28 cellular contexts compared by ENCODE assay signal in the genomic region with DNA sequence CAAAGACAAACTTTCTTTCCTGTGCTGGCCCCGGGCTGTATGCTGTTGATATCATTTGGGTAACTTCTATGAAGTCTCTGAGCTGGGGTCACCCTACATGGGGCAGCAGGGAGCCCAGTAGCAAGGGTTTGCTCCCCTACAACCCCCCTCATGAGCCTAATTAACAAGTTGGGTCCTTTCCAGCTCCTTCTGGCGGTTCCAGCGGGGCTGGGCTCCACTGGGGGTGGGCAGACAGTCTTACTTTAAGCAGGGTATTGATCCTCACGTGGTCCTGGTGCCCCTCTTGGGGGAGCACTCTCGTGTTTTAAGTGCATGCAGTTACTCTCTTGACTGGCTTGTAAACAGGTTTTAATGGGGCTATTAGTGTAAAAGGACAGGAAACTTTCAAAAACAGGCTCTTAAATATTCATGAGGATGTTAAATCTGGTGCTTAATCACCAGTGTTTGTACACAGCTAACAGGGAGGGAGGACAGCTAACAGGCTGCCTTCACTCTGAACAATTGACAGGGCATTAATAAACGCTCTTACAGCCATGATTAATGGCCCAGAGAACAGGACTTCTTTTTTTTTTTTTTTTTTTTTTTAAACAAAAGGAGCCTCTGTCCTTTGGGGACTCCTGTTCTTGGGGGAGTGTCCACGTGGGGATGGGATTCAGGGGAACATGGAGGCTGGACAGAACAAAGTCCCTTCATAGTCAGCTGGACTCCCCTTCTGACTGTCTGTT. TPM values are rescaled to one million over a fixed set of nuclear protein-coding genes. Genes with fewer than 3 reads are reported as not detected.
"Had no signal": no experiment of that assay in that cellular context is flagged by ENCODE, and none has a peak within 500 bp of the region (broad histone marks: within the 10 kb centered on the region; RNA-seq: fewer than 3 reads in every experiment).

No MANE protein-coding gene starts in this region.

- H3K36me3 ChIP-seq: esophagus squamous epithelium, tibial artery had no signal

- H3K27ac Mint-ChIP-seq: activated CD4-positive, alpha-beta T cell treated with anti-CD3 and anti-CD28 coated beads, Interleukin-2, amount 10 ng/mL, durations not matched to agents 7 days and 5 days; activated CD8-positive, alpha-beta T cell treated with anti-CD3 and anti-CD28 coated beads, Interleukin-2, amount 10 ng/mL, durations not matched to agents 7 days and 5 days; activated naive CD4-positive, alpha-beta T cell treated with anti-CD3 and anti-CD28 coated beads for 36 hours; nephron progenitor cell had no signal

- ATAC-seq: activated CD8-positive, alpha-beta T cell treated with anti-CD3 and anti-CD28 coated beads, Interleukin-2, amount 10 ng/mL, durations not matched to agents 7 days and 5 days; activated T-cell treated with anti-CD3 and anti-CD28 coated beads, Interleukin-2, amount 50 U/mL, for 4 hours; body of pancreas; left lobe of liver had no signal

- H3K4me3 ChIP-seq: body of pancreas, esophagus squamous epithelium, lung, tibial artery had no signal

- H3K9me3 ChIP-seq: body of pancreas, esophagus squamous epithelium, tibial artery had no signal

- H3K9me3 Mint-ChIP-seq: activated CD4-positive, alpha-beta T cell treated with anti-CD3 and anti-CD28 coated beads, Interleukin-2, amount 10 ng/mL, durations not matched to agents 7 days and 5 days; activated naive CD4-positive, alpha-beta T cell treated with anti-CD3 and anti-CD28 coated beads for 36 hours; activated T-cell treated with anti-CD3 and anti-CD28 coated beads, Interleukin-2, amount 50 U/mL, for 4 hours; nephron progenitor cell had no signal

- H3K4me1 Mint-ChIP-seq: activated CD4-positive, alpha-beta T cell treated with anti-CD3 and anti-CD28 coated beads, Interleukin-2, amount 10 ng/mL, durations not matched to agents 7 days and 5 days; nephron progenitor cell had no signal

- H3K27me3 ChIP-seq: body of pancreas had no signal

- H3K27ac ChIP-seq: body of pancreas, esophagus squamous epithelium, tibial artery had no signal

- DNase-seq: activated CD4-positive, alpha-beta T cell treated with anti-CD3 and anti-CD28 coated beads, Interleukin-2, amount 10 ng/mL, durations not matched to agents 7 days and 5 days; activated CD4-positive, CD25-positive, alpha-beta regulatory T cell; activated CD8-positive, alpha-beta memory T cell treated with anti-CD3 and anti-CD28 coated beads, Interleukin-2, amount 50 U/mL, for 4 hours; activated CD8-positive, alpha-beta T cell treated with anti-CD3 and anti-CD28 coated beads, Interleukin-2, amount 10 ng/mL, durations not matched to agents 7 days and 5 days; activated naive CD4-positive, alpha-beta T cell treated with anti-CD3 and anti-CD28 coated beads for 36 hours; activated T-cell treated with anti-CD3 and anti-CD28 coated beads, Interleukin-2, amount 50 U/mL, for 4 hours; body of pancreas; dermis blood vessel endothelial cell; effector memory CD4-positive, alpha-beta T cell; esophagus squamous epithelium; hippocampal formation; islet precursor cell; nephron progenitor cell; nucleus accumbens; stimulated activated CD4-positive, alpha-beta T cell treated with anti-CD3 and anti-CD28 coated beads, Interleukin-12 subunit alpha, Interleukin-12 subunit beta, amount 100 ng/mL, for 4 hours; stimulated activated CD4-positive, alpha-beta T cell treated with anti-CD3 and anti-CD28 coated beads, Interleukin-1b, Interleukin-23, amount 100 ng/mL, for 48 hours; stimulated activated CD8-positive, alpha-beta memory T cell treated with anti-CD3 and anti-CD28 coated beads, Interleukin-4, amount 100 ng/mL, for 48 hours; stimulated activated naive CD4-positive, alpha-beta T cell; T-helper 9 cell; tibial artery had no signal

- H3K4me1 ChIP-seq: esophagus squamous epithelium, tibial artery had no signal

- H3K4me3 Mint-ChIP-seq: activated CD4-positive, alpha-beta T cell treated with anti-CD3 and anti-CD28 coated beads, Interleukin-2, amount 10 ng/mL, durations not matched to agents 7 days and 5 days; activated CD8-positive, alpha-beta T cell treated with anti-CD3 and anti-CD28 coated beads, Interleukin-2, amount 10 ng/mL, durations not matched to agents 7 days and 5 days; activated naive CD4-positive, alpha-beta T cell treated with anti-CD3 and anti-CD28 coated beads for 36 hours; activated T-cell treated with anti-CD3 and anti-CD28 coated beads, Interleukin-2, amount 50 U/mL, for 4 hours; nephron progenitor cell had no signal

RNA-seq across cellular contexts. Expression of gene SKOR2, which starts 36.6 kb away (rescaled TPM):
- total RNA-seq: activated CD4-positive, alpha-beta T cell treated with anti-CD3 and anti-CD28 coated beads, Interleukin-2, amount 10 ng/mL, durations not matched to agents 7 days and 5 days; activated CD8-positive, alpha-beta T cell treated with anti-CD3 and anti-CD28 coated beads, Interleukin-2, amount 10 ng/mL, durations not matched to agents 7 days and 5 days; activated naive CD4-positive, alpha-beta T cell treated with anti-CD3 and anti-CD28 coated beads for 36 hours; activated T-cell treated with anti-CD3 and anti-CD28 coated beads, Interleukin-2, amount 50 U/mL, for 4 hours; body of pancreas; cardiac septum; dermis blood vessel endothelial cell; endothelial cell of umbilical vein; esophagus squamous epithelium; left lobe of liver; lung; myocyte; posterior vena cava; subcutaneous adipose tissue; urinary bladder had no signal
- polyA plus RNA-seq: endothelial cell of umbilical vein, lung, urinary bladder had no signal
